11 cellular contexts compared by ENCODE assay signal in genomic region chr22:23850136-23850611, GRCh38. TPM values are rescaled to one million over a fixed set of nuclear protein-coding genes. Genes with fewer than 3 reads are reported as not detected.
A peak's percentile ranks its signal among the peaks of the same experiment; 100 is the strongest.
DNase-seq lines count a peak whose midpoint lies in the region; TF ChIP-seq lines count a peak whose summit lies in the region.
"Had no signal": no experiment of that assay in that cellular context is flagged by ENCODE, and none has a peak within 500 bp of the region (broad histone marks: within the 10 kb centered on the region; RNA-seq: fewer than 3 reads in every experiment).

No MANE protein-coding gene starts in this region.

- CTCF ChIA-PET in OCI-LY7 (lab: Charles Lee; ENCODE audit: unreplicated experiment) = interaction anchor here (0.6 to 2.1 kb wide), 10 partner anchors 7 to 336 kb away, joined by 3 to 7 read pairs (median 4); partner anchors contain the start of genes MMP11 and SLC2A11

- DNase-seq in NCI-H146 (lab: John Stamatoyannopoulos, UW) (peak; percentile 13), NCI-H146 treated with DMSO at 0.1 percent for 48 hours (lab: John Stamatoyannopoulos, UW; ENCODE audit: unreplicated experiment) (no peak), H7 (peak; percentile 35), OCI-LY7 (ENCODE audit: low spot score) (peak; percentile 63), spleen (peak; percentile 69), putamen (ENCODE audit: low spot score) (no peak), RPMI8226 (no peak)
- no peak for DNase-seq in stimulated activated CD4-positive, alpha-beta T cell treated with anti-CD3 and anti-CD28 coated beads, Interleukin-15, amount 100 ng/mL, for 24 hours

- H3K4me1 ChIP-seq in OCI-LY7 (ENCODE audit: insufficient read depth, low read length, poor library complexity, severe bottlenecking) = peaks cover 66% of the 10 kb centered on the region
- peaks cover 24 to 47% (median 33%) of the 10 kb centered on the region in 6 donors for H3K4me1 ChIP-seq in spleen

- peak overlapping the region; percentile 34; the same call in 1 of the 2 replicates for H2AFZ ChIP-seq in OCI-LY7 (ENCODE audit: low read length)

- 78 to 89% (median 83%) methylated on average over 15 to 16 of the region's 16 CpGs for WGBS in spleen, 5 donors

- H3K4me3 ChIP-seq in H7 (ENCODE audit: insufficient read depth, low read depth, low read length) (no peak overlapping the region), OCI-LY7 (ENCODE audit: low read depth, low read length, poor library complexity, severe bottlenecking) (no peak overlapping the region), spleen (no peak overlapping the region)
- H3K4me3 ChIP-seq: left lung had no signal

- H3K79me2 ChIP-seq in OCI-LY7 (ENCODE audit: insufficient read depth, low read depth, low read length) = no peaks in the 10 kb centered on the region

- no peaks in the 10 kb centered on the region for H3K36me3 ChIP-seq in H7 (replicated peaks; ENCODE audit: control insufficient read depth, insufficient read depth, low read length)
- H3K36me3 ChIP-seq in OCI-LY7 (ENCODE audit: insufficient read depth, low read length) = no peaks in the 10 kb centered on the region
- no peaks in the 10 kb centered on the region for H3K36me3 ChIP-seq in spleen
- H3K36me3 ChIP-seq: left lung had no signal

- POLR2A ChIA-PET in OCI-LY7 (lab: Charles Lee) = interaction anchor here (0.8 to 1.6 kb wide), 5 partner anchors 9 to 95 kb away, joined by 4 to 9 read pairs (median 5); partner anchors contain the start of genes CHCHD10, MIF and VPREB3

- peak overlapping the region; percentile 21 for H3K27ac ChIP-seq in OCI-LY7 (ENCODE audit: low read depth, low read length, poor library complexity, severe bottlenecking)
- no peak overlapping the region for H3K27ac ChIP-seq in spleen
- H3K27ac ChIP-seq: 22Rv1, left lung had no signal

- no TSS peak for BruUV-seq in OCI-LY7 (replicated peaks; lab: Mats Ljungman, UMichigan)

- intact Hi-C loops in OCI-LY7 (cut with micrococcal nuclease; ENCODE audit: unreplicated experiment) (loop anchor here (10.0 kb wide), 1 partner anchor 305 kb away; no protein-coding TSS in a partner anchor), spleen (cut with DNase I; ENCODE audit: low total_unique reads) (no loop called here)

- H3K9me3 ChIP-seq in OCI-LY7 (ENCODE audit: low read length) (no peaks in the 10 kb centered on the region), spleen (no peaks in the 10 kb centered on the region)
- H3K9me3 ChIP-seq: left lung had no signal

- TF ChIP-seq CTCF in OCI-LY7 (conservative IDR thresholded peaks at IDR 0.05; ENCODE audit: low read length) (no peak), spleen (IDR thresholded peaks at IDR 0.05 in 8 of 11, conservative IDR thresholded peaks at IDR 0.05 in 3 of 11) (no peak)

- no peaks in the 10 kb centered on the region for H3K9me2 ChIP-seq in OCI-LY7 (ENCODE audit: insufficient read depth, low read length)

- TF ChIP-seq POLR2A in spleen (IDR thresholded peaks at IDR 0.05) = no peak

- H3K4me2 ChIP-seq in OCI-LY7 (ENCODE audit: low read length) = peak overlapping the region; percentile 72

- H3K27me3 ChIP-seq in H7 (ENCODE audit: control insufficient read depth, insufficient read depth, low read length) (0 out of 2 replicates have a peak, but pooled peaks cover 2% of the 10 kb centered on the region), spleen (replicated peaks in 1 of 7) (peaks cover 0 to 8% (median 0%) of the 10 kb centered on the region in 7 donors)

- no peaks in the 10 kb centered on the region for H4K20me1 ChIP-seq in OCI-LY7 (ENCODE audit: insufficient read depth, low read length)

RNA-seq across cellular contexts. Expression of gene SLC2A11, which starts 7.5 kb away (rescaled TPM):
- total RNA-seq in H7 (2014; rRNA removed; shearing (Covaris generic)) = 10.7 and 17.4 TPM in 2 replicates
- 16.0 and 16.4 TPM in 2 replicates for total RNA-seq in OCI-LY7 (2014; rRNA removed; shearing (Covaris generic))
- total RNA-seq in OCI-LY7 (2022) = 41.6 and 50.2 TPM in 2 replicates
- 10 to 100 TPM; 12.0 to 21.7 (median 16.9) TPM for total RNA-seq in spleen
- polyA plus RNA-seq in spleen = 10 to 100 TPM; 15.6 to 23.5 (median 16.2) TPM

RNA-seq across cellular contexts. Expression of gene DERL3, which starts 11.4 kb away (rescaled TPM):
- 5.0 and 9.3 TPM in 2 replicates for total RNA-seq in H7 (2014; rRNA removed; shearing (Covaris generic))
- total RNA-seq in OCI-LY7 (2014; rRNA removed; shearing (Covaris generic)) = 34.6 and 44.6 TPM in 2 replicates
- total RNA-seq in OCI-LY7 (2022) = 52.1 and 64.1 TPM in 2 replicates
- 10 to 100 TPM; 10.2 to 62.8 (median 30.4) TPM for total RNA-seq in spleen
- polyA plus RNA-seq in spleen = 10 to 100 TPM; 16.1 to 18.8 (median 17.9) TPM
- total RNA-seq: HT1080 had no signal

RNA-seq across cellular contexts. Expression of gene MIF, which starts 44.0 kb away (rescaled TPM):
- total RNA-seq in H7 (2014; rRNA removed; shearing (Covaris generic)) = 952 and 1,162 TPM in 2 replicates
- 861 and 1,440 TPM in 2 replicates for total RNA-seq in OCI-LY7 (2014; rRNA removed; shearing (Covaris generic))
- 1,078 and 1,202 TPM in 2 replicates for total RNA-seq in OCI-LY7 (2022)
- 100 to 1,000 TPM; 168 to 346 (median 211) TPM for total RNA-seq in spleen
- polyA plus RNA-seq in spleen = 100 to 1,000 TPM; 421 to 580 (median 501) TPM

Comparison
In these comparisons a context has a peak if more than half of its experiments do, and no peak if none do; other contexts are left out.
1. DNase-seq: peak in NCI-H146 (single experiment), H7 (single experiment), OCI-LY7 (single experiment) and spleen (single experiment); none in NCI-H146 treated with DMSO at 0.1 percent for 48 hours (single experiment), putamen (single experiment), stimulated activated CD4-positive, alpha-beta T cell treated with anti-CD3 and anti-CD28 coated beads, Interleukin-15, amount 100 ng/mL, for 24 hours (single experiment) and RPMI8226 (single experiment).